In genomic region chr5:177994561-177995190, GRCh38 we compare ENCODE assay signal across 1 cellular context.
TF ChIP-seq lines count a peak whose summit lies in the region.

No MANE protein-coding gene starts in this region.

TF ChIP-seq in H1, 55 proteins besides CTCF, POLR2A, EP300 and RAD21:
- TF ChIP-seq BCL11A (IDR thresholded peaks at IDR 0.05; ENCODE audit: low read depth in 2 of 2, low read length in 2 of 2) (no peak), YY1 (IDR thresholded peaks at IDR 0.05; ENCODE audit: low read depth, low read length) (no peak), CHD1 (IDR thresholded peaks at IDR 0.05; ENCODE audit: low read depth, low read length) (no peak), ATF3 (IDR thresholded peaks at IDR 0.05; ENCODE audit: insufficient read depth, low read depth, low read length) (no peak), FOSL1 (IDR thresholded peaks at IDR 0.05; ENCODE audit: insufficient read depth, low read depth, low read length) (no peak), SIX5 (IDR thresholded peaks at IDR 0.05; ENCODE audit: low read depth, low read length) (no peak), MAFK (IDR thresholded peaks at IDR 0.05; ENCODE audit: low read depth, low read length) (no peak), JUND (IDR thresholded peaks at IDR 0.05; ENCODE audit: low read length) (no peak), RFX5 (IDR thresholded peaks at IDR 0.05; ENCODE audit: borderline replicate concordance, low read depth, low read length) (no peak), MAX (IDR thresholded peaks at IDR 0.05) (no peak), CREB1 (IDR thresholded peaks at IDR 0.05) (no peak), E2F6 (IDR thresholded peaks at IDR 0.05) (no peak), BACH1 (IDR thresholded peaks at IDR 0.05; ENCODE audit: low read length) (no peak), ZNF274 (IDR thresholded peaks at IDR 0.05; ENCODE audit: borderline replicate concordance, extremely low read depth, low read length) (no peak), KDM5A (IDR thresholded peaks at IDR 0.05; ENCODE audit: low read length) (no peak), NRF1 (IDR thresholded peaks at IDR 0.05; ENCODE audit: low read depth, low read length) (no peak), POU5F1 (IDR thresholded peaks at IDR 0.05; ENCODE audit: low read depth, low read length) (no peak), SP2 (IDR thresholded peaks at IDR 0.05; ENCODE audit: low read length) (no peak)
